31 cellular contexts compared by ENCODE assay signal in the genomic region with DNA sequence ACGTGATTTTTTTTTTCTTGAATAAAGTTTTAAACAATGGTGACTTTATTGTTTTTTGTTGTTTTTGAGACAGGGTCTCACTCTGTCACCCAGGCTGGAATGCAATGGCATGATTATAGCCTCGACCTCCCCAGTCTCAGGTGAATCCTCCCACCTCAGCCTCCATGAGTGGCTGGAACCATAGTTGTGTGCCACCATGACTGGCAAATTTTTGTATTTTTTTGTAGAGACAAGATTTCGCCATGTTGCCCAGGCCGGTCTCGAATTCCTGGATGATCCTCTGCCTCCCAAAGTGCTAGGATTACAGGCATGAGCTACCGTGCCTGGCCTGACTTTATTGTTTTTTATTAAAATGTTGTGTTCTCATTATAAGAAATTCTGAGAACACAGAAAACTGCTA. TPM values are rescaled to one million over a fixed set of nuclear protein-coding genes. Genes with fewer than 3 reads are reported as not detected.
"Had no signal": no experiment of that assay in that cellular context is flagged by ENCODE, and none has a peak within 500 bp of the region (broad histone marks: within the 10 kb centered on the region; RNA-seq: fewer than 3 reads in every experiment).

No MANE protein-coding gene starts in this region.

- H3K4me1 ChIP-seq: esophagus squamous epithelium, gastrocnemius medialis, heart right ventricle had no signal

- H3K4me1 Mint-ChIP-seq: mesothelial cell of epicardium, naive B cell had no signal

- ATAC-seq: gastrocnemius medialis, heart right ventricle, left cardiac atrium, left lung, left ventricle myocardium superior, lower lobe of right lung, mucosa of descending colon had no signal

- H3K9me3 ChIP-seq: esophagus squamous epithelium, gastrocnemius medialis, heart right ventricle, left lung, lower lobe of right lung, mucosa of descending colon had no signal

- H3K4me3 ChIP-seq: coronary artery, dorsolateral prefrontal cortex, esophagus squamous epithelium, gastrocnemius medialis, heart right ventricle, left lung, lower lobe of right lung, mucosa of descending colon had no signal

- H3K27ac ChIP-seq: coronary artery, dorsolateral prefrontal cortex, epithelial cell of prostate, esophagus squamous epithelium, gastrocnemius medialis, heart right ventricle, left lung, lower lobe of right lung had no signal

- H3K27ac Mint-ChIP-seq: mesothelial cell of epicardium had no signal

- FAIRE-seq: colon, islet of Langerhans, keratinocyte had no signal

- H3K9me3 Mint-ChIP-seq: mesothelial cell of epicardium had no signal

- H3K36me3 Mint-ChIP-seq: naive B cell had no signal

- DNase-seq: dermis blood vessel endothelial cell; dorsolateral prefrontal cortex; effector CD4-positive, alpha-beta T cell; effector memory CD4-positive, alpha-beta T cell; erythroblast; esophagus squamous epithelium; foreskin fibroblast; foreskin melanocyte; gastrocnemius medialis; glutamatergic neuron; head of caudate nucleus; heart right ventricle; hippocampal formation; left cardiac atrium; left lung; left ventricle myocardium superior; lower lobe of right lung; mesenchymal stem cell; mucosa of descending colon; naive B cell had no signal

- H3K4me3 Mint-ChIP-seq: mesothelial cell of epicardium, naive B cell had no signal

RNA-seq across cellular contexts. Expression of a gene that starts 12.2 kb away (rescaled TPM):
- total RNA-seq: dermis blood vessel endothelial cell, esophagus squamous epithelium, gastrocnemius medialis, kidney epithelial cell, left cardiac atrium, left ventricle myocardium superior, mesenteric fat pad, myocyte had no signal
- polyA plus RNA-seq: keratinocyte had no signal

RNA-seq across cellular contexts. Expression of a gene that starts 32.0 kb away (rescaled TPM):
- total RNA-seq: dermis blood vessel endothelial cell, esophagus mucosa, esophagus squamous epithelium, gastrocnemius medialis, heart right ventricle, kidney epithelial cell, left lung, left ventricle myocardium superior, lower lobe of right lung, lung microvascular endothelial cell, mesenteric fat pad, mesothelial cell of epicardium, myocyte had no signal
